14 cellular contexts compared by ENCODE assay signal in the genomic region with DNA sequence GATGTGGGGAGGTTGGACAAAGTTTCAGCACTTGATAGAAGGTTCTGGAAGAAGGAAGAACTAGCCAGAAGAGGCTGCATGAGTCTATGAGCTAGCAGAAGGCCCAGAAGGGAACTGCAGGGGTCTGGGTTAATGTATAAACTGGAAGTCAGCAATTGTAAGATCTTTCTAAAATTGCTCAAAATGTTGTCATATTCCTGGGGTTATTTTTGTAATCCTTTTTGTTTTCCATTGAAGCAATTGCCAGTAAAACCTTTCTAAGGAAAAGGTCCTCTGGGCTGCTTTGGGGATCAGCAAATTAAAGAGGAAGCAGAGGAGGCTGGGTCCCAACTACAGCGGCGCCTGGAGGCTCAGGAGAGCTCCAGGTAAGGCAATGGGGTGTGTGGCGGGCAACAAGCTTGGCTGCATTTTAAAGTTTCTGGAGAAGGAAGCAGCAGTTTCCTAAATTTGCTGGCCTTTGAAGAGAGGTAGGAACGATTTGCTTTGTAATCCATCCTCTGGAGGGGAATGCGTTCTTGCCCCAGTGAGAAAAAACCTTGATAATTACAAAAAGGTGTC. TPM values are rescaled to one million over a fixed set of nuclear protein-coding genes. Genes with fewer than 3 reads are reported as not detected.
DNase-seq lines count a peak whose midpoint lies in the region; ATAC-seq lines count a peak whose summit lies in the region.
"Had no signal": no experiment of that assay in that cellular context is flagged by ENCODE, and none has a peak within 500 bp of the region (broad histone marks: within the 10 kb centered on the region; RNA-seq: fewer than 3 reads in every experiment).

No MANE protein-coding gene starts in this region.

- no peaks in the 10 kb centered on the region for H3K9me3 Mint-ChIP-seq in CD4-positive, CD25-positive, alpha-beta regulatory T cell
- H3K9me3 Mint-ChIP-seq in activated T-helper 2 cell treated with anti-CD3 and anti-CD28 coated beads, Interferon-gamma antibody, Interleukin-2, Interleukin-4, amounts not matched to agents 10 μg/mL and 5 μg/mL and 100 μg/mL, durations not matched to agents 14 hours and 24 hours and 36 hours, result no peaks in the 10 kb centered on the region
- H3K9me3 Mint-ChIP-seq: H9 had no signal

- no peak for ATAC-seq in CD4-positive, CD25-positive, alpha-beta regulatory T cell (ENCODE audit: low read depth in 2 of 2)
- no peak for ATAC-seq in right cardiac atrium
- ATAC-seq in activated CD4-positive, CD25-positive, alpha-beta regulatory T cell treated with anti-CD3 and anti-CD28 coated beads, Interleukin-2, amount 50 U/mL, for 24 hours, result no peak

- H3K36me3 ChIP-seq in CD4-positive, CD25-positive, alpha-beta regulatory T cell (ENCODE audit: control insufficient read depth, insufficient read depth, low read length), result no peaks in the 10 kb centered on the region
- no peaks in the 10 kb centered on the region for H3K36me3 ChIP-seq in skeletal muscle satellite cell (ENCODE audit: insufficient read depth, low read length)

- peak overlapping the region; percentile 72 for H3K4me2 ChIP-seq in skeletal muscle satellite cell (ENCODE audit: low read length)

- DNase-seq in CD4-positive, CD25-positive, alpha-beta regulatory T cell, result no peak
- peak; percentile 1 for DNase-seq in activated T-helper 2 cell treated with anti-CD3 and anti-CD28 coated beads, Interferon-gamma antibody, Interleukin-2, Interleukin-4, amounts not matched to agents 10 μg/mL and 5 μg/mL and 100 μg/mL, durations not matched to agents 14 hours and 24 hours and 36 hours (ENCODE audit: low spot score)
- DNase-seq in right cardiac atrium, result no peak
- no peak for DNase-seq in GF-D8 (lab: John Stamatoyannopoulos, UW)
- DNase-seq in NCI-H187 treated with DMSO at 0.1 percent for 48 hours (lab: John Stamatoyannopoulos, UW), result no peak
- no peak for DNase-seq in NCI-H2029 (lab: John Stamatoyannopoulos, UW)
- DNase-seq: activated T-cell treated with anti-CD3 and anti-CD28 coated beads, Interleukin-2, amount 50 U/mL, for 1 hour; central memory CD4-positive, alpha-beta T cell; H9; Kasumi-1; NCI-H2171 treated with DMSO at 0.1 percent for 48 hours had no signal

- H3K9me3 ChIP-seq in CD4-positive, CD25-positive, alpha-beta regulatory T cell (ENCODE audit: control insufficient read depth in 2 of 2, low read length in 2 of 2), result no peaks in the 10 kb centered on the region
- H3K9me3 ChIP-seq in right cardiac atrium (ENCODE audit: control insufficient read depth, low read length), result no peaks in the 10 kb centered on the region
- H3K9me3 ChIP-seq in skeletal muscle satellite cell (replicated peaks; ENCODE audit: low read length), result no peaks in the 10 kb centered on the region

- 47% methylated on average over 5 of the region's 5 CpGs for whole genome bisulfite sequencing in right cardiac atrium

- intact Hi-C loops in activated T-helper 2 cell treated with anti-CD3 and anti-CD28 coated beads, Interferon-gamma antibody, Interleukin-2, Interleukin-4, amounts not matched to agents 10 μg/mL and 5 μg/mL and 100 μg/mL, durations not matched to agents 14 hours and 24 hours and 36 hours (cut with micrococcal nuclease), result no loop called here
- intact Hi-C loops in right cardiac atrium (cut with DNase I), result no loop called here

- H3K4me1 ChIP-seq in CD4-positive, CD25-positive, alpha-beta regulatory T cell (ENCODE audit: control insufficient read depth, insufficient read depth, low read length, poor library complexity, severe bottlenecking), result no peaks in the 10 kb centered on the region
- H3K4me1 ChIP-seq in right cardiac atrium (ENCODE audit: control insufficient read depth, insufficient read depth, low read length), result peaks cover 32% of the 10 kb centered on the region
- peaks cover 54% of the 10 kb centered on the region for H3K4me1 ChIP-seq in skeletal muscle satellite cell (ENCODE audit: control insufficient read depth, insufficient read depth, low read length)

- no peak overlapping the region for H3K4me3 ChIP-seq in CD4-positive, CD25-positive, alpha-beta regulatory T cell (ENCODE audit: low read depth, low read length)
- H3K4me3 ChIP-seq in right cardiac atrium (ENCODE audit: low read length), result no peak overlapping the region
- no peak overlapping the region for H3K4me3 ChIP-seq in skeletal muscle satellite cell (ENCODE audit: low read length)

- H3K27me3 Mint-ChIP-seq in CD4-positive, CD25-positive, alpha-beta regulatory T cell, result peaks cover 4% of the 10 kb centered on the region
- peaks cover 2% of the 10 kb centered on the region for H3K27me3 Mint-ChIP-seq in activated T-helper 2 cell treated with anti-CD3 and anti-CD28 coated beads, Interferon-gamma antibody, Interleukin-2, Interleukin-4, amounts not matched to agents 10 μg/mL and 5 μg/mL and 100 μg/mL, durations not matched to agents 14 hours and 24 hours and 36 hours (ENCODE audit: low read depth)

- H3K27ac ChIP-seq in CD4-positive, CD25-positive, alpha-beta regulatory T cell (ENCODE audit: insufficient read depth, low read length, poor library complexity, severe bottlenecking), result no peak overlapping the region
- peak overlapping the region; percentile 92 for H3K27ac ChIP-seq in right cardiac atrium (ENCODE audit: low read length)
- H3K27ac ChIP-seq: VCaP had no signal

- H3K9ac ChIP-seq in skeletal muscle satellite cell (ENCODE audit: low read depth, low read length), result peak overlapping the region; percentile 17

- H3K27ac Mint-ChIP-seq in CD4-positive, CD25-positive, alpha-beta regulatory T cell, result peak overlapping the region in 2 of 3 donors; percentile 12 to 14
- H3K27ac Mint-ChIP-seq in activated T-helper 2 cell treated with anti-CD3 and anti-CD28 coated beads, Interferon-gamma antibody, Interleukin-2, Interleukin-4, amounts not matched to agents 10 μg/mL and 5 μg/mL and 100 μg/mL, durations not matched to agents 14 hours and 24 hours and 36 hours, result no peak overlapping the region
- H3K27ac Mint-ChIP-seq: H9 had no signal

- no peaks in the 10 kb centered on the region for H3K4me1 Mint-ChIP-seq in CD4-positive, CD25-positive, alpha-beta regulatory T cell
- H3K4me1 Mint-ChIP-seq in activated T-helper 2 cell treated with anti-CD3 and anti-CD28 coated beads, Interferon-gamma antibody, Interleukin-2, Interleukin-4, amounts not matched to agents 10 μg/mL and 5 μg/mL and 100 μg/mL, durations not matched to agents 14 hours and 24 hours and 36 hours (ENCODE audit: low read depth), result no peaks in the 10 kb centered on the region

- H3K27me3 ChIP-seq in CD4-positive, CD25-positive, alpha-beta regulatory T cell (ENCODE audit: control insufficient read depth, insufficient read depth, low read length), result no peaks in the 10 kb centered on the region
- H3K27me3 ChIP-seq in right cardiac atrium (ENCODE audit: control insufficient read depth, insufficient read depth), result no peaks in the 10 kb centered on the region
- no peaks in the 10 kb centered on the region for H3K27me3 ChIP-seq in skeletal muscle satellite cell (ENCODE audit: control insufficient read depth, insufficient read depth, low read length)

- H3K36me3 Mint-ChIP-seq in CD4-positive, CD25-positive, alpha-beta regulatory T cell, result no peaks in the 10 kb centered on the region
- H3K36me3 Mint-ChIP-seq in activated T-helper 2 cell treated with anti-CD3 and anti-CD28 coated beads, Interferon-gamma antibody, Interleukin-2, Interleukin-4, amounts not matched to agents 10 μg/mL and 5 μg/mL and 100 μg/mL, durations not matched to agents 14 hours and 24 hours and 36 hours (ENCODE audit: low read depth), result no peaks in the 10 kb centered on the region

- H3K4me3 Mint-ChIP-seq in CD4-positive, CD25-positive, alpha-beta regulatory T cell, result no peak overlapping the region
- H3K4me3 Mint-ChIP-seq in activated T-helper 2 cell treated with anti-CD3 and anti-CD28 coated beads, Interferon-gamma antibody, Interleukin-2, Interleukin-4, amounts not matched to agents 10 μg/mL and 5 μg/mL and 100 μg/mL, durations not matched to agents 14 hours and 24 hours and 36 hours (ENCODE audit: low read depth), result no peak overlapping the region
- H3K4me3 Mint-ChIP-seq: H9 had no signal

RNA-seq across cellular contexts. Expression of a gene that starts 29.3 kb away (rescaled TPM):
- total RNA-seq in CD4-positive, CD25-positive, alpha-beta regulatory T cell, result not detected
- polyA plus RNA-seq in CD4-positive, CD25-positive, alpha-beta regulatory T cell, result not detected
- not detected in 2 replicates for total RNA-seq in activated T-helper 2 cell treated with anti-CD3 and anti-CD28 coated beads, Interferon-gamma antibody, Interleukin-2, Interleukin-4, amounts not matched to agents 10 μg/mL and 5 μg/mL and 100 μg/mL, durations not matched to agents 14 hours and 24 hours and 36 hours
- total RNA-seq in right cardiac atrium, result 10 to 100 TPM; 13.4 to 30.2 (median 30.0) TPM
- 13.7 TPM for polyA plus RNA-seq in right cardiac atrium
- total RNA-seq in skeletal muscle satellite cell (2012; rRNA removed), result 15.5 and 45.9 TPM in 2 replicates

RNA-seq across cellular contexts. Expression of a gene that starts 49.3 kb away (rescaled TPM):
- total RNA-seq in CD4-positive, CD25-positive, alpha-beta regulatory T cell, result not detected
- under 1 TPM in 1 of 4 donors, not detected in 3; 0.18 TPM for polyA plus RNA-seq in CD4-positive, CD25-positive, alpha-beta regulatory T cell
- total RNA-seq in activated T-helper 2 cell treated with anti-CD3 and anti-CD28 coated beads, Interferon-gamma antibody, Interleukin-2, Interleukin-4, amounts not matched to agents 10 μg/mL and 5 μg/mL and 100 μg/mL, durations not matched to agents 14 hours and 24 hours and 36 hours, result not detected in 2 replicates
- total RNA-seq in right cardiac atrium, result 10 to 100 TPM in 1 of 4 donors, 1 to 10 TPM in 1, under 1 TPM in 2; 0.45 to 10.1 (median 0.95) TPM
- 0.88 TPM for polyA plus RNA-seq in right cardiac atrium
- under 0.01 and 0.25 TPM in 2 replicates for total RNA-seq in skeletal muscle satellite cell (2012; rRNA removed)

Comparison
In these comparisons a context has a peak if more than half of its experiments do, and no peak if none do; other contexts are left out.
1. RNA of a gene that starts 29.3 kb away (total RNA-seq): 13.4 to 30.2 TPM in right cardiac atrium; not detected in CD4-positive, CD25-positive, alpha-beta regulatory T cell (single experiment) and not detected in activated T-helper 2 cell treated with anti-CD3 and anti-CD28 coated beads, Interferon-gamma antibody, Interleukin-2, Interleukin-4, amounts not matched to agents 10 μg/mL and 5 μg/mL and 100 μg/mL, durations not matched to agents 14 hours and 24 hours and 36 hours; every median in the first group is over 10 times any median in the second.